12 cellular contexts compared by ENCODE assay signal in the genomic region with DNA sequence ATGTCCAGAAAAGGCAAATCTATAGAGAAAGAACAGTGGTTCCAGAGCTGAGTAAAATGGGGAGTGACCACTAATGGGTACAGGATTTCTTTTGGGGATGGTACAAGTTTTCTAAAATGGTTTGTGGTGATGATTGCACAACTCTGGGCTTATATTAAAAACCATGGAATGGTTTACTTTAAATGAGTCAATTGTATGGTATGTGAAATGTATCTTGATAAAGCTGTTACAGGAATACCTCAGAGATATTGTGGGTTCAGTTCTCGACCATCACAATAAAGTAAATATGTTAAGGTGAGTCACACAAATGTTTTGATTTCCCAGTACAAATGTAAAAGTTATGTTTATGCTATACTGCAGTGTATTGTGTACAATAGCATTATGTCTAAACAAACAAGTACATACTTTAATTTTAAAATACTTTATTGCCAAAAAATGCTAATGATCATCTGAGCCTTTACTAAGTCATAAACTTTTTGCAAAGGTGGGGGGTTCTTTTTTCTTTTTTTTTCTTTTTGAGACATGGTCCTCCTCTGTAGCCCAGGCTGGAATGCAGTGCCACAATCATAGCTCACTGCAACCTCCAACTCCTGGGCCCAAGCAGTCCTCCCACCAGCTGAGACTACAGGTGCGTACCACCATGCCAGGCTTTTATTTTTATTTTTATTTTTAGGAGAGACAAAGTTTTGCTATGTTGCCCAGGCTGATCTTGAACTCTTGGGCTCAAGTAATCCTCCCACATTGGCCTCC.
DNase-seq lines count a peak whose midpoint lies in the region; TF ChIP-seq lines count a peak whose summit lies in the region.
"Had no signal": no experiment of that assay in that cellular context is flagged by ENCODE, and none has a peak within 500 bp of the region (broad histone marks: within the 10 kb centered on the region; RNA-seq: fewer than 3 reads in every experiment).

No MANE protein-coding gene starts in this region.

- peaks cover 10% of the 10 kb centered on the region for H3K36me3 Mint-ChIP-seq in activated T-cell treated with anti-CD3 and anti-CD28 coated beads, Interleukin-2, amount 50 U/mL, for 24 hours (ENCODE audit: low read depth)

- H3K4me1 Mint-ChIP-seq in activated T-cell treated with anti-CD3 and anti-CD28 coated beads, Interleukin-2, amount 50 U/mL, for 24 hours (ENCODE audit: low read depth), result peaks cover 13% of the 10 kb centered on the region

- no peak overlapping the region for H3K27ac ChIP-seq in fibroblast of lung (ENCODE audit: insufficient read depth, low read length)
- H3K27ac ChIP-seq: coronary artery, KMS-11 had no signal

- H3K27ac Mint-ChIP-seq in activated T-cell treated with anti-CD3 and anti-CD28 coated beads, Interleukin-2, amount 50 U/mL, for 24 hours, result peak overlapping the region; percentile 44

- no peak overlapping the region for H3K9ac ChIP-seq in fibroblast of lung (ENCODE audit: insufficient read depth, low read length)
- H3K9ac ChIP-seq: KMS-11 had no signal

- H3K4me3 Mint-ChIP-seq in activated T-cell treated with anti-CD3 and anti-CD28 coated beads, Interleukin-2, amount 50 U/mL, for 24 hours, result no peak overlapping the region

- H3K4me2 ChIP-seq in fibroblast of lung (ENCODE audit: extremely low read depth, insufficient read depth, low read length), result no peak overlapping the region
- H3K4me2 ChIP-seq: KMS-11 had no signal

- no peak overlapping the region for H3K4me3 ChIP-seq in fibroblast of lung (replicated peaks in 1 of 4; ENCODE audit: control extremely low read depth in 1 of 4, insufficient read depth in 1 of 4, low read depth in 3 of 4, low read length in 4 of 4)
- H3K4me3 ChIP-seq: coronary artery had no signal

- no peaks in the 10 kb centered on the region for H3K4me1 ChIP-seq in fibroblast of lung (ENCODE audit: control insufficient read depth, extremely low read depth, insufficient read depth, low read length)

- no peaks in the 10 kb centered on the region for H3K9me3 ChIP-seq in fibroblast of lung (ENCODE audit: control insufficient read depth, insufficient read depth, low read depth, low read length)

- no peaks in the 10 kb centered on the region for H3K27me3 Mint-ChIP-seq in activated T-cell treated with anti-CD3 and anti-CD28 coated beads, Interleukin-2, amount 50 U/mL, for 24 hours

- DNase-seq in activated T-cell treated with anti-CD3 and anti-CD28 coated beads, Interleukin-2, amount 50 U/mL, for 24 hours, result no peak
- DNase-seq in activated T-cell treated with anti-CD3 and anti-CD28 coated beads for 4 hours (no peak), RPMI7951 (ENCODE audit: low read depth) (peak; percentile 91), fibroblast of lung (ENCODE audit: low read depth in 2 of 2) (peak; percentile 94 to 96), smooth muscle cell of the brain vasculature (ENCODE audit: low read depth, low spot score) (peak; percentile 12), NCI-H748 (lab: John Stamatoyannopoulos, UW; ENCODE audit: unreplicated experiment) (no peak), nucleus accumbens (lab: John Stamatoyannopoulos, UW) (no peak)
- DNase-seq in stimulated activated CD4-positive, alpha-beta T cell treated with anti-CD3 and anti-CD28 coated beads, Interleukin-4, amount 100 ng/mL, for 1 hour, result no peak
- DNase-seq: activated T-cell treated with anti-CD3 and anti-CD28 coated beads, Interleukin-2, amount 50 U/mL, for 1 hour; NCI-H774 had no signal

- TF ChIP-seq CTCF in fibroblast of lung (conservative IDR thresholded peaks at IDR 0.05 in 1 of 2, IDR thresholded peaks at IDR 0.05 in 1 of 2; ENCODE audit: low read depth in 1 of 2, low read length in 2 of 2), result no peak

- no peaks in the 10 kb centered on the region for H3K27me3 ChIP-seq in fibroblast of lung (ENCODE audit: control insufficient read depth, insufficient read depth, low read length)

- no peaks in the 10 kb centered on the region for H3K36me3 ChIP-seq in fibroblast of lung (ENCODE audit: control insufficient read depth, insufficient read depth, low read length)

- no peaks in the 10 kb centered on the region for H3K79me2 ChIP-seq in fibroblast of lung (ENCODE audit: control insufficient read depth, insufficient read depth, low read length)

- H3K9me3 Mint-ChIP-seq in activated T-cell treated with anti-CD3 and anti-CD28 coated beads, Interleukin-2, amount 50 U/mL, for 24 hours, result peaks cover 4% of the 10 kb centered on the region

- no peaks in the 10 kb centered on the region for H4K20me1 ChIP-seq in fibroblast of lung (ENCODE audit: control insufficient read depth, extremely low read depth, insufficient read depth, low read length)

- no peak overlapping the region for H2AFZ ChIP-seq in fibroblast of lung (ENCODE audit: low read length)

Comparison
In these comparisons a context has a peak if more than half of its experiments do, and no peak if none do; other contexts are left out.
1. DNase-seq: peak in RPMI7951 (single experiment), fibroblast of lung (2 of 2) and smooth muscle cell of the brain vasculature (single experiment); none in activated T-cell treated with anti-CD3 and anti-CD28 coated beads, Interleukin-2, amount 50 U/mL, for 24 hours (single experiment), activated T-cell treated with anti-CD3 and anti-CD28 coated beads for 4 hours (single experiment), NCI-H748 (single experiment), stimulated activated CD4-positive, alpha-beta T cell treated with anti-CD3 and anti-CD28 coated beads, Interleukin-4, amount 100 ng/mL, for 1 hour (single experiment) and nucleus accumbens (0 of 56).